20 cellular contexts compared by ENCODE assay signal in the genomic region with DNA sequence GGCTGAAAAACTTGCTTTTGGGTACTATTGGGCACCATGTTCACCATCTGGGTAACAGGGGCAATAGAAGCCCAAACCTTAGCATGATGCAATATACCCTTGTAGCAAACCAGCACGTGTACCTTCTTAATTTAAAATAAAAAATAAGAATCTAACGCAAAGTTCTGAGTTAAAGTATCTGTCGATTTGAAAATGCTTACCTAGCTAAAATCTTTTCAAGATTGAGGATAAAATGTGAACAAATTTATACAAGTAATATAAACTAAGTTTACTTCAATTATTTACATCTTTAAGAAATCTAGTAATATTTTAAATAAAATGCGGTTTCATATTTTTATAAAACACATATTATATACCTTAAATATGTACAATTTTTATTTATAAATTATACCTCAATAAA. TPM values are rescaled to one million over a fixed set of nuclear protein-coding genes. Genes with fewer than 3 reads are reported as not detected.
DNase-seq lines count a peak whose midpoint lies in the region; ATAC-seq, FAIRE-seq and TF ChIP-seq lines count a peak whose summit lies in the region.
"Had no signal": no experiment of that assay in that cellular context is flagged by ENCODE, and none has a peak within 500 bp of the region (broad histone marks: within the 10 kb centered on the region; RNA-seq: fewer than 3 reads in every experiment).

No MANE protein-coding gene starts in this region.

- POLR2A ChIA-PET in A549 (lab: Yijun Ruan, JAX) (no interaction called here), IMR-90 (lab: Charles Lee; ENCODE audit: unreplicated experiment) (no interaction called here), K562 (lab: Yijun Ruan, JAX) (interaction anchor here (1.0 to 1.8 kb wide), 3 partner anchors 11 to 206 kb away, joined by 3 to 4 read pairs (median 4); no protein-coding TSS in a partner anchor)

- H3K27me3 ChIP-seq in IMR-90 (ENCODE audit: control insufficient read depth, insufficient read depth, low read length) (peaks cover 8% of the 10 kb centered on the region), K562 (ENCODE audit: control insufficient read depth in 2 of 2, insufficient read depth in 2 of 2, low read length in 2 of 2) (no peaks in the 10 kb centered on the region)
- H3K27me3 ChIP-seq: BLaER1 treated with 17β-estradiol and CSF1 and Interleukin-3, amounts not matched to agents 10 nM and 100 nM had no signal

- no peak overlapping the region for H3K14ac ChIP-seq in IMR-90 (replicated peaks; ENCODE audit: low read depth, low read length)

- TF ChIP-seq POLR2A in A549 (IDR thresholded peaks at IDR 0.05; ENCODE audit: low read length) (no peak), IMR-90 (IDR thresholded peaks at IDR 0.05; ENCODE audit: low read depth, low read length) (no peak), K562 (conservative IDR thresholded peaks at IDR 0.05) (no peak)

- WGBS in A549 (ENCODE audit: missing lambda C conversion rate), result 85% methylated on average over 4 of the region's 4 CpGs
- WGBS in IMR-90 (ENCODE audit: extremely low coverage in 2 of 2, insufficient read length in 1 of 2), 2 experiments, result no CpG with 5 or more reads among the region's 4 CpGs
- 50% methylated on average over 4 of the region's 4 CpGs for WGBS in K562 (ENCODE audit: insufficient coverage, low coverage, missing lambda C conversion rate)

- H3K27ac ChIP-seq in A549 (no peak overlapping the region), IMR-90 (ENCODE audit: insufficient read depth, low read length) (no peak overlapping the region), K562 (ENCODE audit: extremely low read depth, low read depth, low read length) (no peak overlapping the region)
- H3K27ac ChIP-seq: BLaER1 treated with 17β-estradiol and CSF1 and Interleukin-3, amounts not matched to agents 10 nM and 100 nM had no signal

- no peak overlapping the region for H3K56ac ChIP-seq in IMR-90 (ENCODE audit: extremely low read depth, insufficient read depth, low read length)

- no peaks in the 10 kb centered on the region for H3K79me1 ChIP-seq in IMR-90 (ENCODE audit: low read depth in 1 of 2, low read length in 2 of 2)

- H2AK5ac ChIP-seq in IMR-90 (ENCODE audit: low read depth, low read length), result no peak overlapping the region

- TF ChIP-seq EP300 in A549 (IDR thresholded peaks at IDR 0.05), result no peak
- no peak for TF ChIP-seq EP300 in K562 (IDR thresholded peaks at IDR 0.05; ENCODE audit: low read length)

- no peak overlapping the region for H4K91ac ChIP-seq in IMR-90 (ENCODE audit: insufficient read depth, low read depth, low read length)

- no peak overlapping the region for H2BK15ac ChIP-seq in IMR-90 (ENCODE audit: low read depth, low read length)

- intact Hi-C loops in IMR-90 (cut with micrococcal nuclease), result no loop called here
- intact Hi-C loops in K562 (cut with micrococcal nuclease), result no loop called here

- ATAC-seq in A549 (no peak), IMR-90 (ENCODE audit: low read depth) (no peak), K562 (no peak), HG02973 (IDR thresholded peaks at IDR 0.05; ENCODE audit: unreplicated experiment) (no peak)
- ATAC-seq: GM12878, GM23338, HCT116 had no signal

- H2AFZ ChIP-seq in IMR-90 (replicated peaks; ENCODE audit: low read length, poor library complexity) (no peak overlapping the region), K562 (ENCODE audit: low read depth, low read length) (no peak overlapping the region)
- H2AFZ ChIP-seq: GM23338 had no signal

- H3K9ac ChIP-seq in IMR-90 (ENCODE audit: low read depth, low read length), result no peak overlapping the region
- H3K9ac ChIP-seq in K562 (ENCODE audit: insufficient read depth in 1 of 2, low read depth in 2 of 2, low read length in 2 of 2), result no peak overlapping the region
- H3K9ac ChIP-seq: BLaER1 treated with 17β-estradiol and CSF1 and Interleukin-3, amounts not matched to agents 10 nM and 100 nM had no signal

- H3K9me3 ChIP-seq in A549 (no peaks in the 10 kb centered on the region), IMR-90 (ENCODE audit: control insufficient read depth, insufficient read depth, low read length) (no peaks in the 10 kb centered on the region), K562 (replicated peaks; ENCODE audit: control insufficient read depth, insufficient read depth, low read depth, low read length) (no peaks in the 10 kb centered on the region)
- H3K9me3 ChIP-seq: BE2C had no signal

- no peak overlapping the region for H3K18ac ChIP-seq in IMR-90 (ENCODE audit: low read depth, low read length)

- no peak overlapping the region for H2BK20ac ChIP-seq in IMR-90 (ENCODE audit: low read depth, low read length)

- H4K5ac ChIP-seq in IMR-90 (ENCODE audit: low read depth, low read length), result no peak overlapping the region

- no peak overlapping the region for H3K23ac ChIP-seq in IMR-90 (ENCODE audit: low read depth, low read length)

- H3K4ac ChIP-seq in IMR-90 (ENCODE audit: low read depth, low read length), result no peak overlapping the region

- TF ChIP-seq RAD21 in A549 (conservative IDR thresholded peaks at IDR 0.05 in 1 of 2, IDR thresholded peaks at IDR 0.05 in 1 of 2) (no peak), IMR-90 (IDR thresholded peaks at IDR 0.05; ENCODE audit: low read length) (no peak), K562 (CRISPR knock-in tag; conservative IDR thresholded peaks at IDR 0.05 in 1 of 2, IDR thresholded peaks at IDR 0.05 in 1 of 2) (no peak)

- TF ChIP-seq CTCF in A549 (IDR thresholded peaks at IDR 0.05), result no peak
- no peak for TF ChIP-seq CTCF in IMR-90 (conservative IDR thresholded peaks at IDR 0.05; ENCODE audit: low read depth, low read length)
- TF ChIP-seq CTCF in K562 (IDR thresholded peaks at IDR 0.05 in 2 of 3, conservative IDR thresholded peaks at IDR 0.05 in 1 of 3; ENCODE audit: insufficient read depth in 2 of 3, low read depth in 1 of 3, low read length in 3 of 3), result no peak

- no peaks in the 10 kb centered on the region for H3K4me1 ChIP-seq in A549
- no peaks in the 10 kb centered on the region for H3K4me1 ChIP-seq in IMR-90 (ENCODE audit: control insufficient read depth, insufficient read depth, low read length)
- no peaks in the 10 kb centered on the region; a peak in 1 of 5 replicates for H3K4me1 ChIP-seq in K562 (replicated peaks in 1 of 2; ENCODE audit: control insufficient read depth in 2 of 2, insufficient read depth in 2 of 2, low read length in 2 of 2)
- H3K4me1 ChIP-seq: BE2C; BLaER1 treated with 17β-estradiol and CSF1 and Interleukin-3, amounts not matched to agents 10 nM and 100 nM had no signal

- H2AK9ac ChIP-seq in IMR-90 (replicated peaks; ENCODE audit: low read depth, low read length, poor library complexity), result no peak overlapping the region

- FAIRE-seq in A549 (lab: Jason Lieb, UNC) (no peak), K562 (lab: Jason Lieb, UNC) (no peak)
- FAIRE-seq: D721Med, GM12878, GM19239 had no signal

- H2BK120ac ChIP-seq in IMR-90 (ENCODE audit: low read depth, low read length), result no peak overlapping the region

- CTCF ChIA-PET in A549 (lab: Yijun Ruan, JAX) (no interaction called here), IMR-90 (lab: Yijun Ruan, JAX) (no interaction called here), K562 (lab: Yijun Ruan, JAX; ENCODE audit: low intra/inter-chr PET ratio) (no interaction called here)

- H3K9me1 ChIP-seq in IMR-90 (ENCODE audit: insufficient read depth, low read length) (no peaks in the 10 kb centered on the region), K562 (ENCODE audit: control insufficient read depth, insufficient read depth, low read length) (no peaks in the 10 kb centered on the region)

- DNase-seq in A549 (ENCODE audit: low read depth in 1 of 2, low spot score in 1 of 2) (no peak), IMR-90 (no peak), K562 (ENCODE audit: extremely low read depth in 1 of 4, low spot score in 3 of 4) (no peak), EL (no peak)
- no peak for DNase-seq in activated CD4-positive, alpha-beta T cell treated with anti-CD3 and anti-CD28 coated beads for 4 hours
- DNase-seq: ACHN; AML-193; BE2C; CD4-positive, alpha-beta T cell; CD8-positive, alpha-beta memory T cell; DMS 273 treated with DMSO at 0.1 percent for 48 hours; DMS79; H9 had no signal

- dilution Hi-C loops in IMR-90 (cut with HindIII; ENCODE audit: low sequenced_read_pairs, unreplicated experiment), result no loop called here

- no peaks in the 10 kb centered on the region for H3K79me2 ChIP-seq in K562 (ENCODE audit: control insufficient read depth, insufficient read depth, low read length)

- H3K36me3 ChIP-seq in IMR-90 (ENCODE audit: control insufficient read depth, insufficient read depth, low read length) (no peaks in the 10 kb centered on the region), K562 (ENCODE audit: control insufficient read depth, insufficient read depth, low read length) (no peaks in the 10 kb centered on the region)
- H3K36me3 ChIP-seq: BE2C; BLaER1 treated with 17β-estradiol and CSF1 and Interleukin-3, amounts not matched to agents 10 nM and 100 nM had no signal

- H3K4me2 ChIP-seq in A549, result no peak overlapping the region
- H3K4me2 ChIP-seq in IMR-90 (ENCODE audit: low read depth, low read length), result no peak overlapping the region
- H3K4me2 ChIP-seq in K562 (ENCODE audit: insufficient read depth, low read length), result no peak overlapping the region
- H3K4me2 ChIP-seq: BLaER1 treated with 17β-estradiol and CSF1 and Interleukin-3, amounts not matched to agents 10 nM and 100 nM; GM23338 had no signal

- H3K4me3 ChIP-seq in A549 (no peak overlapping the region), IMR-90 (ENCODE audit: insufficient read depth, low read depth, low read length) (no peak overlapping the region), K562 (no peak overlapping the region)
- H3K4me3 ChIP-seq: BLaER1 treated with 17β-estradiol and CSF1 and Interleukin-3, amounts not matched to agents 10 nM and 100 nM; GM12878; GM23338 had no signal

- in situ Hi-C loops in IMR-90 (cut with MboI; ENCODE audit: low sequenced_read_pairs), result no loop called here
- in situ Hi-C loops in K562 (cut with MboI), result no loop called here

- H2BK5ac ChIP-seq in IMR-90 (ENCODE audit: low read depth, low read length, poor library complexity, severe bottlenecking), result no peak overlapping the region

- H4K20me1 ChIP-seq in IMR-90 (ENCODE audit: insufficient read depth, low read length), result no peaks in the 10 kb centered on the region
- H4K20me1 ChIP-seq in K562 (replicated peaks; ENCODE audit: control insufficient read depth, insufficient read depth, low read length), result no peaks in the 10 kb centered on the region
- H4K20me1 ChIP-seq: BLaER1 treated with 17β-estradiol and CSF1 and Interleukin-3, amounts not matched to agents 10 nM and 100 nM had no signal

- BruUV-seq in IMR-90 (replicated peaks; lab: Mats Ljungman, UMichigan) (no TSS peak), K562 (replicated peaks; lab: Mats Ljungman, UMichigan) (no TSS peak)

- no peak overlapping the region for H4K8ac ChIP-seq in IMR-90 (ENCODE audit: low read depth in 2 of 2, low read length in 2 of 2)

RNA-seq across cellular contexts. Expression of gene IGF2BP2, which starts 38.1 kb away (rescaled TPM):
- polyA plus RNA-seq in A549 (2011; rRNA removed) (2.2 and 4.6 TPM in 2 replicates), A549 (2017; fragmentation: RNase III; extraction: RNeasy Plus Mini Kit Qiagen cat#74134 plus additional on column Dnase treatment) (6.1 to 7.6 TPM (median 6.5 TPM) in 3 replicates), IMR-90 (2012; rRNA removed) (20.3 and 23.4 TPM in 2 replicates), K562 (2011; rRNA removed) (3.4 and 5.2 TPM in 2 replicates), K562 (2014; fragmentation: Illumina TruSeq; extraction: Trizol) (50.0 and 58.5 TPM in 2 replicates), K562 (2014; fragmentation: Nextera tagmentation; extraction: Ambion mirVana) (1 to 10 TPM; 3.2 to 3.5 TPM), K562 (2014; rRNA removed) (21.1 and 27.7 TPM in 2 replicates)
- 0.62 and 1.0 TPM in 2 replicates for polyA plus RNA-seq in A549 (2012; cell fraction: cytosol; rRNA removed)
- 0.95 and 2.5 TPM in 2 replicates for polyA plus RNA-seq in A549 (2012; cell fraction: nucleus; rRNA removed)
- 4.7 and 6.8 TPM in 2 replicates for polyA minus RNA-seq in A549 (2011; rRNA and poly(A)+ RNA removed)
- total RNA-seq in IMR-90 (2012; rRNA removed) (88.2 and 126 TPM in 2 replicates), K562 (2014; rRNA removed) (39.4 and 39.8 TPM in 2 replicates), K562 (2014; rRNA removed; fragmentation: Illumina TruSeq; extraction: Trizol) (31.9 and 35.7 TPM in 2 replicates), K562 (2015; rRNA removed; fragmentation: Illumina TruSeq; extraction: Trizol) (30.5 and 32.3 TPM in 2 replicates), K562 (2021) (57.3 and 59.6 TPM in 2 replicates)
- polyA plus RNA-seq in IMR-90 (2012; cell fraction: cytosol; rRNA removed), result 9.7 and 14.1 TPM in 2 replicates
- 15.6 and 47.0 TPM in 2 replicates for polyA plus RNA-seq in IMR-90 (2012; cell fraction: nucleus; rRNA removed; ENCODE audit: low replicate concordance)
- total RNA-seq in K562 (2011; cell fraction: chromatin; rRNA removed; ENCODE audit: low replicate concordance), result 69.6 and 146 TPM in 2 replicates
- 23.8 and 33.3 TPM in 2 replicates for total RNA-seq in K562 (2011; cell fraction: nucleolus; rRNA removed)
- 45.3 and 46.5 TPM in 2 replicates for total RNA-seq in K562 (2011; cell fraction: nucleoplasm; rRNA removed)
- polyA plus RNA-seq in K562 (2011; cell fraction: cytosol; rRNA removed), result 0.95 and 2.9 TPM in 2 replicates
- polyA plus RNA-seq in K562 (2011; cell fraction: nucleus; rRNA removed), result 11.1 and 17.4 TPM in 2 replicates
- polyA plus RNA-seq in K562 (2012), result 32.3 and 35.2 TPM in 2 replicates
- 13.0 and 18.7 TPM in 2 replicates for polyA minus RNA-seq in K562 (2011; rRNA and poly(A)+ RNA removed)
- polyA minus RNA-seq in K562 (2011; cell fraction: cytosol; rRNA and poly(A)+ RNA removed), result 9.4 and 13.0 TPM in 2 replicates
- polyA minus RNA-seq in K562 (2011; cell fraction: nucleus; rRNA and poly(A)+ RNA removed), result 17.1 and 20.3 TPM in 2 replicates
- polyA plus RNA-seq: CD8-positive, alpha-beta memory T cell had no signal

Comparison
In these comparisons a context has a peak if more than half of its experiments do, and no peak if none do; other contexts are left out.
1. Of the 35 proteins assayed by ChIP-seq in both K562 and A549: peak only in K562: none; only in A549: MAFK; in both: none; in neither: 34.